1 cellular context compared by ENCODE assay signal in genomic region chr6:408599-409102, GRCh38.
TF ChIP-seq lines count a peak whose summit lies in the region.

No MANE protein-coding gene starts in this region.

TF ChIP-seq in HCT116, 20 proteins besides CTCF, POLR2A, EP300 and RAD21 (continued from another document):
- TF ChIP-seq REST (IDR thresholded peaks at IDR 0.05; ENCODE audit: low read depth) (no peak), CEBPB (IDR thresholded peaks at IDR 0.05; ENCODE audit: low read depth) (no peak)
